19 cellular contexts compared by ENCODE assay signal in genomic region chr7:147153571-147153970, GRCh38.
DNase-seq lines count a peak whose midpoint lies in the region; ATAC-seq lines count a peak whose summit lies in the region.
"Had no signal": no experiment of that assay in that cellular context is flagged by ENCODE, and none has a peak within 500 bp of the region (broad histone marks: within the 10 kb centered on the region; RNA-seq: fewer than 3 reads in every experiment).

No MANE protein-coding gene starts in this region.

- DNase-seq in RPMI8226: peak; percentile 68
- DNase-seq in T-helper 2 cell treated with Interferon-gamma antibody and Interleukin-4, amounts not matched to agents 5 μg/mL and 100 μg/mL, for 36 hours (ENCODE audit: low spot score): no peak
- no peak for DNase-seq in mucosa of gallbladder (ENCODE audit: low spot score)
- no peak for DNase-seq in activated CD8-positive, alpha-beta memory T cell treated with anti-CD3 and anti-CD28 coated beads, Interleukin-2, amount 50 U/mL, for 4 hours
- DNase-seq: CD8-positive, alpha-beta memory T cell; DMS79 treated with DMSO at 0.1 percent for 48 hours; NCI-H1092 treated with DMSO at 0.1 percent for 48 hours; NCI-H146; NCI-H2081; NCI-H510A treated with DMSO at 0.1 percent for 48 hours; NCI-H774; PC-3; SIG-M5; T-cell; T-helper 9 cell had no signal

- no peak overlapping the region for H3K4me3 Mint-ChIP-seq in T-helper 2 cell treated with Interferon-gamma antibody and Interleukin-4, amounts not matched to agents 5 μg/mL and 100 μg/mL, for 36 hours
- H3K4me3 Mint-ChIP-seq: CD8-positive, alpha-beta memory T cell; T-cell had no signal

- H3K36me3 Mint-ChIP-seq in T-helper 2 cell treated with Interferon-gamma antibody and Interleukin-4, amounts not matched to agents 5 μg/mL and 100 μg/mL, for 36 hours (ENCODE audit: low read depth): no peaks in the 10 kb centered on the region
- H3K36me3 Mint-ChIP-seq: CD8-positive, alpha-beta memory T cell; T-cell had no signal

- no peaks in the 10 kb centered on the region for H3K27me3 Mint-ChIP-seq in T-helper 2 cell treated with Interferon-gamma antibody and Interleukin-4, amounts not matched to agents 5 μg/mL and 100 μg/mL, for 36 hours (ENCODE audit: low read depth)
- H3K27me3 Mint-ChIP-seq: CD8-positive, alpha-beta memory T cell; T-cell had no signal

- H3K4me1 Mint-ChIP-seq in T-helper 2 cell treated with Interferon-gamma antibody and Interleukin-4, amounts not matched to agents 5 μg/mL and 100 μg/mL, for 36 hours (ENCODE audit: low read depth): no peaks in the 10 kb centered on the region
- H3K4me1 Mint-ChIP-seq: CD8-positive, alpha-beta memory T cell; T-cell had no signal

- H3K9me3 Mint-ChIP-seq in T-helper 2 cell treated with Interferon-gamma antibody and Interleukin-4, amounts not matched to agents 5 μg/mL and 100 μg/mL, for 36 hours: peaks cover 18% of the 10 kb centered on the region

- ATAC-seq in GM18868 (IDR thresholded peaks at IDR 0.05; ENCODE audit: unreplicated experiment): peak; percentile 73
- peak; percentile 82 for ATAC-seq in GM21390 (IDR thresholded peaks at IDR 0.05; ENCODE audit: unreplicated experiment)
- peak; percentile 46 for ATAC-seq in HG03159 (IDR thresholded peaks at IDR 0.05; ENCODE audit: unreplicated experiment)
- ATAC-seq: PC-3, SK-N-SH treated with all-trans-retinoic acid at 6 μM for 48 hours, T-cell had no signal

- H3K27ac Mint-ChIP-seq in T-helper 2 cell treated with Interferon-gamma antibody and Interleukin-4, amounts not matched to agents 5 μg/mL and 100 μg/mL, for 36 hours: no peak overlapping the region
- H3K27ac Mint-ChIP-seq: CD8-positive, alpha-beta memory T cell; T-cell had no signal
